In the genomic region with DNA sequence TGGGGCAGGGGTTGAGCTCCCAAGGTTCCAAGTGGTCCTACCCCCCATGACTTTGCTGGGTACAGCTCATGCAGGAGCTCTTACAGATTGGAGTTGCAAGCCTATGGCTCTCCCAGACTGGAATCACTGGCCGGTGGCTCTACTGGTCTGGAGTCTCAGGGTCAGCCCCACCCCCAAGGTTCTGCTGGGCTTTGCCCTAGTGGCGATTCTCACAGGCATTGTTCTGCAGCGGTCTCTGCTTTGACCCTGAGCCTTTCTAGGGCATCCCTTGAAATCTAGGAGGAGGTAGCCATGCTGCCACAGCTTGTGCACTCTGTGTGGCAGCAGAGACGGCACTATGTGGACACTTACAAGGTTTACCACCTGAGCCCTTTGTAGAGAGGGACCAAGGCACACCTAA, we compare ENCODE assay signal across 32 cellular contexts.
"Had no signal": no experiment of that assay in that cellular context is flagged by ENCODE, and none has a peak within 500 bp of the region (broad histone marks: within the 10 kb centered on the region; RNA-seq: fewer than 3 reads in every experiment).

No MANE protein-coding gene starts in this region.

- H3K4me3 Mint-ChIP-seq: naive thymus-derived CD8-positive, alpha-beta T cell; natural killer cell treated with Interleukin-12 subunit alpha and Interleukin-12 subunit beta and Interleukin-15 and Interleukin-18, amount 100 ng/mL, for 72 hours; nephron progenitor cell; neural crest cell; stimulated activated memory B cell treated with anti-CD40 and anti-IgM and Interleukin-4, amounts not matched to agents 10 μg/mL and 1 μg/mL and 100 μg/mL, for 72 hours; stimulated activated naive CD8-positive, alpha-beta T cell treated with anti-CD3 and anti-CD28 coated beads, Interleukin-15, amount 100 ng/mL, for 72 hours; type B pancreatic cell had no signal

- H3K9me3 ChIP-seq: ovary, psoas muscle, spleen, suprapubic skin, testis, tibial artery, transverse colon, upper lobe of right lung, uterus had no signal

- DNase-seq: naive thymus-derived CD8-positive, alpha-beta T cell; nephron progenitor cell; occipital lobe; ovary; posterior cingulate gyrus; psoas muscle; right cardiac atrium; spleen; stimulated activated CD4-positive, alpha-beta T cell treated with anti-CD3 and anti-CD28 coated beads, Interleukin-12 subunit alpha, Interleukin-12 subunit beta, amount 100 ng/mL, for 4 hours; stimulated activated CD4-positive, alpha-beta T cell treated with anti-CD3 and anti-CD28 coated beads, Interleukin-1b, Interleukin-23, amount 100 ng/mL, for 48 hours; stimulated activated CD4-positive, alpha-beta T cell treated with anti-CD3 and anti-CD28 coated beads, Interleukin-4, amount 100 ng/mL, for 1 hour; stimulated activated CD4-positive, alpha-beta T cell treated with anti-CD3 and anti-CD28 coated beads, Interleukin-4, amount 100 ng/mL, for 4 hours; stimulated activated CD8-positive, alpha-beta memory T cell treated with anti-CD3 and anti-CD28 coated beads, Interleukin-4, amount 100 ng/mL, for 48 hours; stimulated activated naive CD4-positive, alpha-beta T cell; stimulated activated naive CD8-positive, alpha-beta T cell treated with anti-CD3 and anti-CD28 coated beads, Interleukin-15, amount 100 ng/mL, for 72 hours; stimulated activated naive CD8-positive, alpha-beta T cell treated with anti-CD3 and anti-CD28 coated beads, Interleukin-15, Interleukin-2, amounts not matched to agents 100 U/mL and 50 U/mL, for 24 hours; substantia nigra; testis; tibial artery; transverse colon; upper lobe of right lung; uterus had no signal

- H3K27me3 ChIP-seq: ovary, testis, transverse colon, uterus had no signal

- H3K36me3 ChIP-seq: ovary, spleen, suprapubic skin, tibial artery, transverse colon, upper lobe of right lung, uterus had no signal

- H3K9me3 Mint-ChIP-seq: naive thymus-derived CD8-positive, alpha-beta T cell; natural killer cell treated with Interleukin-12 subunit alpha and Interleukin-12 subunit beta and Interleukin-15 and Interleukin-18, amount 100 ng/mL, for 72 hours; nephron progenitor cell; neural crest cell; stimulated activated memory B cell treated with anti-CD40 and anti-IgM and Interleukin-4, amounts not matched to agents 10 μg/mL and 1 μg/mL and 100 μg/mL, for 72 hours; stimulated activated naive CD8-positive, alpha-beta T cell treated with anti-CD3 and anti-CD28 coated beads, Interleukin-15, amount 100 ng/mL, for 72 hours had no signal

- H3K9ac ChIP-seq: parathyroid adenoma had no signal

- H3K4me1 Mint-ChIP-seq: naive thymus-derived CD8-positive, alpha-beta T cell; stimulated activated memory B cell treated with anti-CD40 and anti-IgM and Interleukin-4, amounts not matched to agents 10 μg/mL and 1 μg/mL and 100 μg/mL, for 72 hours; stimulated activated naive CD8-positive, alpha-beta T cell treated with anti-CD3 and anti-CD28 coated beads, Interleukin-15, amount 100 ng/mL, for 72 hours had no signal

- H3K79me2 ChIP-seq: parathyroid adenoma had no signal

- H3K4me3 ChIP-seq: ovary, psoas muscle, skin epidermis, smooth muscle cell, spleen, suprapubic skin, testis, tibial artery, transverse colon, upper lobe of right lung, uterus had no signal

- H3K27ac ChIP-seq: ovary, parathyroid adenoma, psoas muscle, skin epidermis, spleen, suprapubic skin, testis, tibial artery, transverse colon, upper lobe of right lung, uterus had no signal

- H3K36me3 Mint-ChIP-seq: naive thymus-derived CD8-positive, alpha-beta T cell; natural killer cell treated with Interleukin-12 subunit alpha and Interleukin-12 subunit beta and Interleukin-15 and Interleukin-18, amount 100 ng/mL, for 72 hours; stimulated activated memory B cell treated with anti-CD40 and anti-IgM and Interleukin-4, amounts not matched to agents 10 μg/mL and 1 μg/mL and 100 μg/mL, for 72 hours; type B pancreatic cell had no signal

- ATAC-seq: naive thymus-derived CD8-positive, alpha-beta T cell; psoas muscle; right cardiac atrium; sciatic nerve; stimulated activated memory B cell treated with anti-CD40 and anti-IgM and Interleukin-4, amounts not matched to agents 10 μg/mL and 1 μg/mL and 100 μg/mL, for 72 hours; stimulated activated naive CD8-positive, alpha-beta T cell treated with anti-CD3 and anti-CD28 coated beads, Interleukin-15, amount 100 ng/mL, for 72 hours; stimulated activated naive CD8-positive, alpha-beta T cell treated with anti-CD3 and anti-CD28 coated beads, Interleukin-15, Interleukin-2, amounts not matched to agents 100 U/mL and 50 U/mL, for 24 hours; upper lobe of right lung had no signal

- H3K4me1 ChIP-seq: parathyroid adenoma, psoas muscle, spleen, testis, tibial artery, transverse colon, upper lobe of right lung, uterus had no signal

- H3K27ac Mint-ChIP-seq: naive thymus-derived CD8-positive, alpha-beta T cell; natural killer cell treated with Interleukin-12 subunit alpha and Interleukin-12 subunit beta and Interleukin-15 and Interleukin-18, amount 100 ng/mL, for 72 hours; nephron progenitor cell; progenitor cell of endocrine pancreas; stimulated activated memory B cell treated with anti-CD40 and anti-IgM and Interleukin-4, amounts not matched to agents 10 μg/mL and 1 μg/mL and 100 μg/mL, for 72 hours; stimulated activated naive CD8-positive, alpha-beta T cell treated with anti-CD3 and anti-CD28 coated beads, Interleukin-15, amount 100 ng/mL, for 72 hours; type B pancreatic cell had no signal

- H2AFZ ChIP-seq: parathyroid adenoma had no signal

- H3K4me2 ChIP-seq: smooth muscle cell had no signal
